Comparison of ENCODE assay signal across 30 cellular contexts in genomic region chr7:24816868-24817267, GRCh38.
"Had no signal": no experiment of that assay in that cellular context is flagged by ENCODE, and none has a peak within 500 bp of the region (broad histone marks: within the 10 kb centered on the region; RNA-seq: fewer than 3 reads in every experiment).

No MANE protein-coding gene starts in this region.

- H3K9me3 Mint-ChIP-seq: mesothelial cell of epicardium, naive B cell, nephron progenitor cell, type B pancreatic cell had no signal

- DNase-seq: dermis blood vessel endothelial cell; effector memory CD4-positive, alpha-beta T cell; foreskin keratinocyte; heart left ventricle; kidney; mesenchymal stem cell; mucosa of descending colon; naive B cell; nephron progenitor cell; nucleus accumbens; stimulated activated CD4-positive, alpha-beta T cell treated with anti-CD3 and anti-CD28 coated beads, Interleukin-12 subunit alpha, Interleukin-12 subunit beta, amount 100 ng/mL, for 4 hours; stimulated activated CD4-positive, alpha-beta T cell treated with anti-CD3 and anti-CD28 coated beads, Interleukin-1b, Interleukin-23, amount 100 ng/mL, for 48 hours; stimulated activated CD4-positive, alpha-beta T cell treated with anti-CD3 and anti-CD28 coated beads, Interleukin-4, amount 100 ng/mL, for 1 hour; stimulated activated CD8-positive, alpha-beta memory T cell treated with anti-CD3 and anti-CD28 coated beads, Interleukin-4, amount 100 ng/mL, for 48 hours; stimulated activated naive CD8-positive, alpha-beta T cell treated with anti-CD3 and anti-CD28 coated beads, Interleukin-15, Interleukin-2, amounts not matched to agents 100 U/mL and 50 U/mL, for 24 hours; substantia nigra; testis; tibial artery had no signal

- H3K4me3 ChIP-seq: coronary artery, esophagus muscularis mucosa, gastroesophageal sphincter, heart left ventricle, hepatocyte, lung, mucosa of descending colon, prostate gland, right atrium auricular region, smooth muscle cell, testis, tibial artery had no signal

- H3K4me3 Mint-ChIP-seq: mesothelial cell of epicardium, naive B cell, nephron progenitor cell, type B pancreatic cell had no signal

- H2AFZ ChIP-seq: hepatocyte had no signal

- H3K79me2 ChIP-seq: hepatocyte had no signal

- ATAC-seq: foreskin keratinocyte; gastroesophageal sphincter; heart left ventricle; left lobe of liver; mucosa of descending colon; sciatic nerve; stimulated activated naive CD8-positive, alpha-beta T cell treated with anti-CD3 and anti-CD28 coated beads, Interleukin-15, Interleukin-2, amounts not matched to agents 100 U/mL and 50 U/mL, for 24 hours had no signal

- H3K36me3 Mint-ChIP-seq: mesothelial cell of epicardium, type B pancreatic cell had no signal

- H3K9me3 ChIP-seq: esophagus muscularis mucosa, gastroesophageal sphincter, heart left ventricle, mucosa of descending colon, prostate gland, right atrium auricular region, testis, tibial artery had no signal

- H3K27me3 ChIP-seq: esophagus muscularis mucosa, foreskin keratinocyte, gastroesophageal sphincter, heart left ventricle, hepatocyte, right atrium auricular region, testis, tibial artery had no signal

- H3K4me1 ChIP-seq: prostate gland, testis, tibial artery had no signal

- H3K27me3 Mint-ChIP-seq: naive B cell, type B pancreatic cell had no signal

- H3K36me3 ChIP-seq: prostate gland, right atrium auricular region, tibial artery had no signal

- H3K4me2 ChIP-seq: hepatocyte, smooth muscle cell had no signal

- H3K27ac Mint-ChIP-seq: mesothelial cell of epicardium, nephron progenitor cell, type B pancreatic cell had no signal

- H3K27ac ChIP-seq: coronary artery, esophagus muscularis mucosa, foreskin keratinocyte, gastroesophageal sphincter, heart left ventricle, hepatocyte, prostate gland, right atrium auricular region, testis, tibial artery had no signal
